ENCODE assay signal across 8 cellular contexts in the genomic region with DNA sequence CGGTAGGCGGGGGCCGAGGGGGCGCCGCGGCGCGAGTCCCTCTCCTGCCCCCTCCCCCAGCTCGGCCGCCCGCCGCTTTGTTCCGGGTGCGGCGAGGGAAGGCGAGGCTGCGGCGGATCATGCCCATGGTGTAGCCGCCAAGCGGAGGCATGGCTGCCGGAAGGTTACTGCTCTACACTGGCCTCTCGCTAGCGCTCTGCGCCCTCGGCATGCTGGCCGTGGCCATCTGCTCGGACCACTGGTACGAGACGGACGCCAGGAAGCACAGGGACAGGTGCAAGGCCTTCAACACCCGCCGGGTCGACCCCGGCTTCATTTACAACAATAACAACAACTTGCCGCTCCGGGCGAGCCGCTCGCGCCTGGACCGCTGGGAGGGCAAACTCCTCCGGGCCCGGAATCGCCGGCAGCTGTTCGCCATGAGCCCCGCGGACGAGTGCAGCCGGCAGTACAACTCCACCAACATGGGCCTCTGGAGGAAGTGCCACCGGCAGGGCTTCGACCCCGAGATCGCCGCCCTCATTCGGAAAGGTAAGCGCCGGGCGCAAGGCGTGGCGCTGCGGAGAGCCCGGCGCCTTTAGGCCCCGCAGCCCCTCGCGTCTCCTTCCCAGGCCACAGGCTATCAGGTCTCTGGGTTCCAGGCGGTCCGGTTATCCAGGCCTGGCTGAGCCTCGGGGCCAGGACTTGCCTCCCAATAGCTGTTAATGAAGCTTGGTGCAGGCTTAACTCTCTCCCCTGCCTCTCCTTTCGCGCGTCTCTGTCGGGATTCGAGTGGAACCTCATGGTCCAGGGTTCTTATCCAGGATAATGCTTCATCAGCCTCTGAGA. TPM values are rescaled to one million over a fixed set of nuclear protein-coding genes. Genes with fewer than 3 reads are reported as not detected.
DNase-seq lines count a peak whose midpoint lies in the region; ATAC-seq and TF ChIP-seq lines count a peak whose summit lies in the region.

No MANE protein-coding gene starts in this region.

- intact Hi-C loops in activated T-helper 2 cell treated with anti-CD3 and anti-CD28 coated beads, Interferon-gamma antibody, Interleukin-2, Interleukin-4, amounts not matched to agents 10 μg/mL and 5 μg/mL and 100 μg/mL, durations not matched to agents 14 hours and 24 hours and 36 hours (cut with micrococcal nuclease) = loop anchor here (5.0 kb wide), 1 partner anchor 458 kb away; no protein-coding TSS in a partner anchor

- no peaks in the 10 kb centered on the region for H3K27me3 ChIP-seq in right atrium auricular region

- peaks cover 13% of the 10 kb centered on the region for H3K4me1 Mint-ChIP-seq in activated T-helper 2 cell treated with anti-CD3 and anti-CD28 coated beads, Interferon-gamma antibody, Interleukin-2, Interleukin-4, amounts not matched to agents 10 μg/mL and 5 μg/mL and 100 μg/mL, durations not matched to agents 14 hours and 24 hours and 36 hours (ENCODE audit: low read depth)
- peaks cover 11% of the 10 kb centered on the region for H3K4me1 Mint-ChIP-seq in progenitor cell of endocrine pancreas (ENCODE audit: low read depth)

- peaks cover 0 to 41% of the 10 kb centered on the region in 2 donors for H3K4me1 ChIP-seq in right atrium auricular region

- peaks cover 42% of the 10 kb centered on the region for H3K27me3 Mint-ChIP-seq in activated T-helper 2 cell treated with anti-CD3 and anti-CD28 coated beads, Interferon-gamma antibody, Interleukin-2, Interleukin-4, amounts not matched to agents 10 μg/mL and 5 μg/mL and 100 μg/mL, durations not matched to agents 14 hours and 24 hours and 36 hours (ENCODE audit: low read depth)
- H3K27me3 Mint-ChIP-seq in progenitor cell of endocrine pancreas = peaks cover 38% of the 10 kb centered on the region

- no peak for TF ChIP-seq RAD21 in Ishikawa (IDR thresholded peaks at IDR 0.05; ENCODE audit: low read depth)

- no peak overlapping the region for H3K27ac ChIP-seq in right atrium auricular region

- H3K4me3 Mint-ChIP-seq in activated T-helper 2 cell treated with anti-CD3 and anti-CD28 coated beads, Interferon-gamma antibody, Interleukin-2, Interleukin-4, amounts not matched to agents 10 μg/mL and 5 μg/mL and 100 μg/mL, durations not matched to agents 14 hours and 24 hours and 36 hours (ENCODE audit: low read depth) = peak overlapping the region; percentile 52
- peak overlapping the region; percentile 71 for H3K4me3 Mint-ChIP-seq in progenitor cell of endocrine pancreas (ENCODE audit: low read depth)

- peak overlapping the region; percentile 49 to 63 for H3K4me3 ChIP-seq in right atrium auricular region

- H3K9me3 Mint-ChIP-seq in activated T-helper 2 cell treated with anti-CD3 and anti-CD28 coated beads, Interferon-gamma antibody, Interleukin-2, Interleukin-4, amounts not matched to agents 10 μg/mL and 5 μg/mL and 100 μg/mL, durations not matched to agents 14 hours and 24 hours and 36 hours = no peaks in the 10 kb centered on the region
- no peaks in the 10 kb centered on the region for H3K9me3 Mint-ChIP-seq in progenitor cell of endocrine pancreas (ENCODE audit: low read depth)

- no peak overlapping the region for H3K27ac Mint-ChIP-seq in activated T-helper 2 cell treated with anti-CD3 and anti-CD28 coated beads, Interferon-gamma antibody, Interleukin-2, Interleukin-4, amounts not matched to agents 10 μg/mL and 5 μg/mL and 100 μg/mL, durations not matched to agents 14 hours and 24 hours and 36 hours
- H3K27ac Mint-ChIP-seq in progenitor cell of endocrine pancreas = peak overlapping the region; percentile 23

- H3K9me3 ChIP-seq in right atrium auricular region = no peaks in the 10 kb centered on the region

- DNase-seq in EL (peak; percentile 26), right atrium auricular region (ENCODE audit: low spot score) (no peak), progenitor cell of endocrine pancreas (ENCODE audit: low spot score, unreplicated experiment) (peak; percentile 29), GM19240 (ENCODE audit: insufficient read length, low spot score) (no peak)
- DNase-seq in activated T-helper 2 cell treated with anti-CD3 and anti-CD28 coated beads, Interferon-gamma antibody, Interleukin-2, Interleukin-4, amounts not matched to agents 10 μg/mL and 5 μg/mL and 100 μg/mL, durations not matched to agents 14 hours and 24 hours and 36 hours (ENCODE audit: low spot score) = peak; percentile 17

- no peak for TF ChIP-seq EP300 in Ishikawa (IDR thresholded peaks at IDR 0.05; ENCODE audit: borderline replicate concordance)

- TF ChIP-seq CTCF in right atrium auricular region (IDR thresholded peaks at IDR 0.05) (no peak), progenitor cell of endocrine pancreas (IDR thresholded peaks at IDR 0.05; ENCODE audit: unreplicated experiment) (no peak)

- no peaks in the 10 kb centered on the region for H3K36me3 ChIP-seq in right atrium auricular region

- no peaks in the 10 kb centered on the region for H3K36me3 Mint-ChIP-seq in activated T-helper 2 cell treated with anti-CD3 and anti-CD28 coated beads, Interferon-gamma antibody, Interleukin-2, Interleukin-4, amounts not matched to agents 10 μg/mL and 5 μg/mL and 100 μg/mL, durations not matched to agents 14 hours and 24 hours and 36 hours (ENCODE audit: low read depth)
- H3K36me3 Mint-ChIP-seq in progenitor cell of endocrine pancreas (ENCODE audit: insufficient read depth) = no peaks in the 10 kb centered on the region

- ATAC-seq in HG03521 (IDR thresholded peaks at IDR 0.05; ENCODE audit: unreplicated experiment) = no peak
- no peak for ATAC-seq in HG03175 (IDR thresholded peaks at IDR 0.05; ENCODE audit: unreplicated experiment)

TF ChIP-seq in Ishikawa, 13 proteins besides CTCF, POLR2A, EP300 and RAD21:
- TF ChIP-seq TAF1 (IDR thresholded peaks at IDR 0.05; ENCODE audit: low read depth) = no peak
- TF ChIP-seq CEBPB (IDR thresholded peaks at IDR 0.05) = no peak
- 0 out of 2 replicates have a peak, but pooled peaks have one; percentile 29 for TF ChIP-seq YY1 (IDR thresholded peaks at IDR 0.05; ENCODE audit: low read depth)

RNA-seq across cellular contexts. Expression of a gene that starts 0.5 kb away (rescaled TPM):
- 0.30 and 0.41 TPM in 2 replicates for total RNA-seq in activated T-helper 2 cell treated with anti-CD3 and anti-CD28 coated beads, Interferon-gamma antibody, Interleukin-2, Interleukin-4, amounts not matched to agents 10 μg/mL and 5 μg/mL and 100 μg/mL, durations not matched to agents 14 hours and 24 hours and 36 hours
- total RNA-seq in right atrium auricular region = 10 to 100 TPM; 15.8 to 48.7 TPM
- total RNA-seq in progenitor cell of endocrine pancreas = 2.3 and 2.8 TPM in 2 replicates

RNA-seq across cellular contexts. Expression of a gene that starts 59.6 kb away (rescaled TPM):
- total RNA-seq in activated T-helper 2 cell treated with anti-CD3 and anti-CD28 coated beads, Interferon-gamma antibody, Interleukin-2, Interleukin-4, amounts not matched to agents 10 μg/mL and 5 μg/mL and 100 μg/mL, durations not matched to agents 14 hours and 24 hours and 36 hours = 67.4 and 70.0 TPM in 2 replicates
- total RNA-seq in right atrium auricular region (10 to 100 TPM; 36.1 to 47.4 TPM), progenitor cell of endocrine pancreas (48.5 and 49.6 TPM in 2 replicates)

Comparison
In these comparisons a context has a peak if more than half of its experiments do, and no peak if none do; other contexts are left out.
1. DNase-seq: peak in EL (single experiment), activated T-helper 2 cell treated with anti-CD3 and anti-CD28 coated beads, Interferon-gamma antibody, Interleukin-2, Interleukin-4, amounts not matched to agents 10 μg/mL and 5 μg/mL and 100 μg/mL, durations not matched to agents 14 hours and 24 hours and 36 hours (single experiment) and progenitor cell of endocrine pancreas (single experiment); none in right atrium auricular region (single experiment) and GM19240 (single experiment).